In the genomic region with DNA sequence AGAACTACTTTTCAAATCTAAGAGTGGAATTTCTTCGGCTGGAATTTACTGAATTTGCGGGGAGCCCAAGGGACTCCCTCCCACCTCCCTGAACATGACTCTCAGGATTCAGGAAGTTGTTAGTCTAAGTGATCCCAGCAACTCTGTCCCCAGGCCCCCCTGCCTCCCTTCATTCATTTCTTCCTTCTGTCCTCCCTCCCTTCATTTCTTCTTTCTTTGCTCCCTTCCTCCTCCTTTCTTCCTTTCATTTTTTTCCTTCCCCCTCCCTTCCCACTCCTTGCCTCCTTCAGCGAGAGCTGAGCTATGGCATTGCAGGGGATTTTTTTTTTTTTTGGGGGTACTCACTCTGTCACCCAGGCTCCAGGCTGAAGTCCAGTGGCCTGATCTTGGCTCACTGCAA, we compare ENCODE assay signal across 22 cellular contexts. TPM values are rescaled to one million over a fixed set of nuclear protein-coding genes. Genes with fewer than 3 reads are reported as not detected.
"Had no signal": no experiment of that assay in that cellular context is flagged by ENCODE, and none has a peak within 500 bp of the region (broad histone marks: within the 10 kb centered on the region; RNA-seq: fewer than 3 reads in every experiment).

No MANE protein-coding gene starts in this region.

- DNase-seq: effector memory CD4-positive, alpha-beta T cell; gastrocnemius medialis; heart right ventricle; islet precursor cell; mammary epithelial cell; occipital lobe; psoas muscle; retina; stimulated activated CD4-positive, alpha-beta T cell treated with anti-CD3 and anti-CD28 coated beads, Interleukin-2, amount 100 ng/mL, for 24 hours; stimulated activated naive CD4-positive, alpha-beta T cell; stomach; substantia nigra; upper lobe of left lung; uterus had no signal

- H3K27me3 ChIP-seq: gastrocnemius medialis, heart right ventricle, stomach, upper lobe of left lung, uterus had no signal

- H3K9me3 ChIP-seq: esophagus muscularis mucosa, gastrocnemius medialis, heart right ventricle, psoas muscle, stomach, thoracic aorta, upper lobe of left lung, uterus had no signal

- H3K27me3 Mint-ChIP-seq: natural killer cell treated with Interleukin-12 subunit alpha and Interleukin-12 subunit beta and Interleukin-15 and Interleukin-18, amount 100 ng/mL, for 72 hours had no signal

- H3K4me3 Mint-ChIP-seq: natural killer cell treated with Interleukin-12 subunit alpha and Interleukin-12 subunit beta and Interleukin-15 and Interleukin-18, amount 100 ng/mL, for 72 hours had no signal

- ATAC-seq: gastrocnemius medialis; heart right ventricle; left lobe of liver; natural killer cell treated with Interleukin-12 subunit alpha and Interleukin-12 subunit beta and Interleukin-15 and Interleukin-18, amount 100 ng/mL, for 72 hours; psoas muscle; sciatic nerve had no signal

- H3K36me3 ChIP-seq: gastrocnemius medialis, thoracic aorta, upper lobe of left lung, uterus had no signal

- H3K27ac Mint-ChIP-seq: natural killer cell treated with Interleukin-12 subunit alpha and Interleukin-12 subunit beta and Interleukin-15 and Interleukin-18, amount 100 ng/mL, for 72 hours had no signal

- H3K36me3 Mint-ChIP-seq: natural killer cell treated with Interleukin-12 subunit alpha and Interleukin-12 subunit beta and Interleukin-15 and Interleukin-18, amount 100 ng/mL, for 72 hours had no signal

- H3K9me3 Mint-ChIP-seq: natural killer cell treated with Interleukin-12 subunit alpha and Interleukin-12 subunit beta and Interleukin-15 and Interleukin-18, amount 100 ng/mL, for 72 hours had no signal

- H3K4me3 ChIP-seq: esophagus muscularis mucosa, gastrocnemius medialis, heart right ventricle, psoas muscle, stomach, thoracic aorta, upper lobe of left lung, uterus had no signal

- H3K27ac ChIP-seq: esophagus muscularis mucosa, gastrocnemius medialis, heart right ventricle, parathyroid adenoma, psoas muscle, stomach, thoracic aorta, upper lobe of left lung, uterus had no signal

RNA-seq across cellular contexts. Expression of gene KLHL10, which starts 40.2 kb away (rescaled TPM):
- total RNA-seq: left lobe of liver; lower leg skin; natural killer cell treated with Interleukin-12 subunit alpha and Interleukin-12 subunit beta and Interleukin-15 and Interleukin-18, amount 100 ng/mL, for 72 hours; occipital lobe; psoas muscle; sciatic nerve; skeletal muscle tissue; thoracic aorta had no signal
